Comparison of ENCODE assay signal across 1 cellular context in genomic region chr17:74739227-74739831, GRCh38.
TF ChIP-seq lines count a peak whose summit lies in the region.

No MANE protein-coding gene starts in this region.

TF ChIP-seq in GM23338, 12 proteins besides CTCF, POLR2A, EP300 and RAD21 (continued from another document):
- TF ChIP-seq, protein P1, sequence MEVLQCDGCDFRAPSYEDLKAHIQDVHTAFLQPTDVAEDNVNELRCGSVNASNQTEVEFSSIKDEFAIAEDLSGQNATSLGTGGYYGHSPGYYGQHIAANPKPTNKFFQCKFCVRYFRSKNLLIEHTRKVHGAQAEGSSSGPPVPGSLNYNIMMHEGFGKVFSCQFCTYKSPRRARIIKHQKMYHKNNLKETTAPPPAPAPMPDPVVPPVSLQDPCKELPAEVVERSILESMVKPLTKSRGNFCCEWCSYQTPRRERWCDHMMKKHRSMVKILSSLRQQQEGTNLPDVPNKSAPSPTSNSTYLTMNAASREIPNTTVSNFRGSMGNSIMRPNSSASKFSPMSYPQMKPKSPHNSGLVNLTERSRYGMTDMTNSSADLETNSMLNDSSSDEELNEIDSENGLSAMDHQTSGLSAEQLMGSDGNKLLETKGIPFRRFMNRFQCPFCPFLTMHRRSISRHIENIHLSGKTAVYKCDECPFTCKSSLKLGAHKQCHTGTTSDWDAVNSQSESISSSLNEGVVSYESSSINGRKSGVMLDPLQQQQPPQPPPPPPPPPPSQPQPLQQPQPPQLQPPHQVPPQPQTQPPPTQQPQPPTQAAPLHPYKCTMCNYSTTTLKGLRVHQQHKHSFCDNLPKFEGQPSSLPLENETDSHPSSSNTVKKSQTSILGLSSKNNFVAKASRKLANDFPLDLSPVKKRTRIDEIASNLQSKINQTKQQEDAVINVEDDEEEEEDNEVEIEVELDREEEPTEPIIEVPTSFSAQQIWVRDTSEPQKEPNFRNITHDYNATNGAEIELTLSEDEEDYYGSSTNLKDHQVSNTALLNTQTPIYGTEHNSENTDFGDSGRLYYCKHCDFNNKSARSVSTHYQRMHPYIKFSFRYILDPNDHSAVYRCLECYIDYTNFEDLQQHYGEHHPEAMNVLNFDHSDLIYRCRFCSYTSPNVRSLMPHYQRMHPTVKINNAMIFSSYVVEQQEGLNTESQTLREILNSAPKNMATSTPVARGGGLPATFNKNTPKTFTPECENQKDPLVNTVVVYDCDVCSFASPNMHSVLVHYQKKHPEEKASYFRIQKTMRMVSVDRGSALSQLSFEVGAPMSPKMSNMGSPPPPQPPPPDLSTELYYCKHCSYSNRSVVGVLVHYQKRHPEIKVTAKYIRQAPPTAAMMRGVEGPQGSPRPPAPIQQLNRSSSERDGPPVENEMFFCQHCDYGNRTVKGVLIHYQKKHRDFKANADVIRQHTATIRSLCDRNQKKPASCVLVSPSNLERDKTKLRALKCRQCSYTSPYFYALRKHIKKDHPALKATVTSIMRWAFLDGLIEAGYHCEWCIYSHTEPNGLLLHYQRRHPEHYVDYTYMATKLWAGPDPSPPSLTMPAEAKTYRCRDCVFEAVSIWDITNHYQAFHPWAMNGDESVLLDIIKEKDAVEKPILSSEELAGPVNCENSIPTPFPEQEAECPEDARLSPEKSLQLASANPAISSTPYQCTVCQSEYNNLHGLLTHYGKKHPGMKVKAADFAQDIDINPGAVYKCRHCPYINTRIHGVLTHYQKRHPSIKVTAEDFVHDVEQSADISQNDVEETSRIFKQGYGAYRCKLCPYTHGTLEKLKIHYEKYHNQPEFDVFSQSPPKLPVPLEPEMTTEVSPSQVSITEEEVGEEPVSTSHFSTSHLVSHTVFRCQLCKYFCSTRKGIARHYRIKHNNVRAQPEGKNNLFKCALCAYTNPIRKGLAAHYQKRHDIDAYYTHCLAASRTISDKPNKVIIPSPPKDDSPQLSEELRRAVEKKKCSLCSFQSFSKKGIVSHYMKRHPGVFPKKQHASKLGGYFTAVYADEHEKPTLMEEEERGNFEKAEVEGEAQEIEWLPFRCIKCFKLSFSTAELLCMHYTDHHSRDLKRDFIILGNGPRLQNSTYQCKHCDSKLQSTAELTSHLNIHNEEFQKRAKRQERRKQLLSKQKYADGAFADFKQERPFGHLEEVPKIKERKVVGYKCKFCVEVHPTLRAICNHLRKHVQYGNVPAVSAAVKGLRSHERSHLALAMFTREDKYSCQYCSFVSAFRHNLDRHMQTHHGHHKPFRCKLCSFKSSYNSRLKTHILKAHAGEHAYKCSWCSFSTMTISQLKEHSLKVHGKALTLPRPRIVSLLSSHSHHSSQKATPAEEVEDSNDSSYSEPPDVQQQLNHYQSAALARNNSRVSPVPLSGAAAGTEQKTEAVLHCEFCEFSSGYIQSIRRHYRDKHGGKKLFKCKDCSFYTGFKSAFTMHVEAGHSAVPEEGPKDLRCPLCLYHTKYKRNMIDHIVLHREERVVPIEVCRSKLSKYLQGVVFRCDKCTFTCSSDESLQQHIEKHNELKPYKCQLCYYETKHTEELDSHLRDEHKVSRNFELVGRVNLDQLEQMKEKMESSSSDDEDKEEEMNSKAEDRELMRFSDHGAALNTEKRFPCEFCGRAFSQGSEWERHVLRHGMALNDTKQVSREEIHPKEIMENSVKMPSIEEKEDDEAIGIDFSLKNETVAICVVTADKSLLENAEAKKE (CRISPR knock-in tag; IDR thresholded peaks at IDR 0.05): no peak
- TF ChIP-seq ETS1 (IDR thresholded peaks at IDR 0.05) (no peak), JUNB (IDR thresholded peaks at IDR 0.05; ENCODE audit: unreplicated experiment) (no peak), ZNF331 (CRISPR knock-in tag; IDR thresholded peaks at IDR 0.05; ENCODE audit: low read depth) (no peak), EZH2 (IDR thresholded peaks at IDR 0.05; ENCODE audit: low read depth, unreplicated experiment) (no peak), CREB1 (CRISPR knock-in tag; IDR thresholded peaks at IDR 0.05; ENCODE audit: low read depth) (no peak), NANOG (IDR thresholded peaks at IDR 0.05; ENCODE audit: borderline replicate concordance) (no peak), REST (IDR thresholded peaks at IDR 0.05; ENCODE audit: unreplicated experiment) (no peak)
